29 cellular contexts compared by ENCODE assay signal in genomic region chr1:32077451-32077850, GRCh38. TPM values are rescaled to one million over a fixed set of nuclear protein-coding genes. Genes with fewer than 3 reads are reported as not detected.
DNase-seq lines count a peak whose midpoint lies in the region; ATAC-seq and TF ChIP-seq lines count a peak whose summit lies in the region.
"Had no signal": no experiment of that assay in that cellular context is flagged by ENCODE, and none has a peak within 500 bp of the region (broad histone marks: within the 10 kb centered on the region; RNA-seq: fewer than 3 reads in every experiment).

No MANE protein-coding gene starts in this region.

- H3K9me3 Mint-ChIP-seq in CD4-positive, alpha-beta memory T cell: no peaks in the 10 kb centered on the region
- no peaks in the 10 kb centered on the region for H3K9me3 Mint-ChIP-seq in endothelial cell (ENCODE audit: unreplicated experiment)
- H3K9me3 Mint-ChIP-seq: activated naive CD4-positive, alpha-beta T cell treated with anti-CD3 and anti-CD28 coated beads, Interleukin-2, amount 10 ng/mL, durations not matched to agents 7 days and 5 days had no signal

- H3K27ac Mint-ChIP-seq in CD4-positive, alpha-beta memory T cell: peak overlapping the region in 5 of 7 donors; percentile 2 to 82 (median 34)
- H3K27ac Mint-ChIP-seq in T-helper 17 cell: peak overlapping the region; percentile 32
- H3K27ac Mint-ChIP-seq in endothelial cell (ENCODE audit: unreplicated experiment): no peak overlapping the region

- H3K4me3 ChIP-seq in CD4-positive, alpha-beta memory T cell (ENCODE audit: low read length in 2 of 2): no peak overlapping the region
- H3K4me3 ChIP-seq: colonic mucosa, Peyer's patch, psoas muscle, sigmoid colon, upper lobe of right lung had no signal

- H3K27me3 ChIP-seq in CD4-positive, alpha-beta memory T cell (ENCODE audit: insufficient read depth, low read length): no peaks in the 10 kb centered on the region
- H3K27me3 ChIP-seq: colonic mucosa, neutrophil, Peyer's patch, sigmoid colon, upper lobe of right lung had no signal

- H3K27me3 Mint-ChIP-seq in CD4-positive, alpha-beta memory T cell: no peaks in the 10 kb centered on the region
- H3K27me3 Mint-ChIP-seq in T-helper 17 cell: no peaks in the 10 kb centered on the region
- H3K27me3 Mint-ChIP-seq in endothelial cell (ENCODE audit: unreplicated experiment): peaks cover 5% of the 10 kb centered on the region
- H3K27me3 Mint-ChIP-seq: activated naive CD4-positive, alpha-beta T cell treated with anti-CD3 and anti-CD28 coated beads, Interleukin-2, amount 10 ng/mL, durations not matched to agents 7 days and 5 days had no signal

- no peak for ATAC-seq in T-helper 17 cell
- ATAC-seq: left lobe of liver, psoas muscle, upper lobe of right lung had no signal

- TF ChIP-seq CTCF in endothelial cell (IDR thresholded peaks at IDR 0.05; ENCODE audit: unreplicated experiment): no peak

- no peaks in the 10 kb centered on the region for H3K9me3 ChIP-seq in CD4-positive, alpha-beta memory T cell (ENCODE audit: control insufficient read depth in 1 of 2, low read length in 2 of 2)
- no peaks in the 10 kb centered on the region for H3K9me3 ChIP-seq in T-helper 17 cell (ENCODE audit: control insufficient read depth, low read length, poor library complexity, severe bottlenecking)
- H3K9me3 ChIP-seq: colonic mucosa, neutrophil, Peyer's patch, psoas muscle, sigmoid colon, upper lobe of right lung had no signal

- DNase-seq in CD4-positive, alpha-beta memory T cell: no peak
- no peak for DNase-seq in T-helper 17 cell
- no peak for DNase-seq in endothelial cell (ENCODE audit: low spot score)
- DNase-seq in pons (ENCODE audit: low spot score): peak; percentile 78
- no peak for DNase-seq in NCI-H69 (lab: John Stamatoyannopoulos, UW)
- no peak for DNase-seq in DMS53 (lab: John Stamatoyannopoulos, UW)
- no peak for DNase-seq in stimulated activated CD4-positive, alpha-beta T cell treated with anti-CD3 and anti-CD28 coated beads, Interleukin-12 subunit alpha, Interleukin-12 subunit beta, amount 100 ng/mL, for 4 hours
- DNase-seq: activated CD4-positive, alpha-beta T cell treated with anti-CD3 and anti-CD28 coated beads for 4 hours; activated naive CD4-positive, alpha-beta T cell treated with anti-CD3 and anti-CD28 coated beads, Interleukin-2, amount 10 ng/mL, durations not matched to agents 7 days and 5 days; activated T-cell treated with anti-CD3 and anti-CD28 coated beads, Interleukin-2, amount 50 U/mL, for 48 hours; colonic mucosa; DMS79; H7; head of caudate nucleus; Karpas-422; mesendoderm; NCI-H1436 treated with DMSO at 0.1 percent for 48 hours; NCI-H345; NCI-H748 treated with DMSO at 0.1 percent for 48 hours; Peyer's patch; psoas muscle; SHP77 treated with DMSO at 0.1 percent for 48 hours; sigmoid colon; stimulated activated CD4-positive, alpha-beta T cell treated with anti-CD3 and anti-CD28 coated beads, Interleukin-4, amount 100 ng/mL, for 1 hour; T1000 had no signal

- peaks cover 15 to 48% of the 10 kb centered on the region in 2 donors for H3K36me3 Mint-ChIP-seq in CD4-positive, alpha-beta memory T cell
- H3K36me3 Mint-ChIP-seq in T-helper 17 cell (ENCODE audit: low read depth) (peaks cover 10% of the 10 kb centered on the region), endothelial cell (ENCODE audit: low read depth, unreplicated experiment) (peaks cover 34% of the 10 kb centered on the region)

- H3K4me1 Mint-ChIP-seq in CD4-positive, alpha-beta memory T cell: peaks cover 15 to 37% (median 25%) of the 10 kb centered on the region in 4 donors
- H3K4me1 Mint-ChIP-seq in T-helper 17 cell: peaks cover 27% of the 10 kb centered on the region
- peaks cover 25% of the 10 kb centered on the region for H3K4me1 Mint-ChIP-seq in endothelial cell (ENCODE audit: unreplicated experiment)

- CTCF ChIA-PET in CD4-positive, alpha-beta memory T cell (lab: Charles Lee; ENCODE audit: partially characterized antibody): no interaction called here

- POLR2A ChIA-PET in CD4-positive, alpha-beta memory T cell (lab: Charles Lee; ENCODE audit: partially characterized antibody): no interaction called here

- H3K27ac ChIP-seq in CD4-positive, alpha-beta memory T cell (ENCODE audit: low read depth, low read length): no peak overlapping the region
- H3K27ac ChIP-seq: colonic mucosa, neutrophil, Peyer's patch, psoas muscle, sigmoid colon, upper lobe of right lung, VCaP had no signal

- H3K4me1 ChIP-seq in CD4-positive, alpha-beta memory T cell (ENCODE audit: insufficient read depth, low read length): peaks cover 23% of the 10 kb centered on the region
- H3K4me1 ChIP-seq: colonic mucosa had no signal

- peaks cover 21% of the 10 kb centered on the region for H3K36me3 ChIP-seq in CD4-positive, alpha-beta memory T cell (ENCODE audit: insufficient read depth, low read length)

- intact Hi-C loops in CD4-positive, alpha-beta memory T cell (cut with micrococcal nuclease): loop anchor here (10.0 kb wide), 1 partner anchor 127 kb away; the partner anchor contains the start of genes CCDC28B, DCDC2B and IQCC

- peak overlapping the region in 1 of 8 donors; percentile 33 for H3K4me3 Mint-ChIP-seq in CD4-positive, alpha-beta memory T cell
- H3K4me3 Mint-ChIP-seq in T-helper 17 cell (no peak overlapping the region), endothelial cell (ENCODE audit: unreplicated experiment) (peak overlapping the region; percentile 81)
- H3K4me3 Mint-ChIP-seq: activated naive CD4-positive, alpha-beta T cell treated with anti-CD3 and anti-CD28 coated beads, Interleukin-2, amount 10 ng/mL, durations not matched to agents 7 days and 5 days had no signal

RNA-seq across cellular contexts. Expression of gene TMEM39B, which starts 4.7 kb away (rescaled TPM):
- 10 to 100 TPM; 18.4 to 19.1 TPM for total RNA-seq in CD4-positive, alpha-beta memory T cell
- polyA plus RNA-seq in CD4-positive, alpha-beta memory T cell: 1 to 10 TPM; 1.1 to 4.2 TPM
- total RNA-seq in T-helper 17 cell: 10 to 100 TPM; 15.8 to 16.7 TPM
- 26.9 TPM for total RNA-seq in endothelial cell (ENCODE audit: unreplicated experiment)

RNA-seq across cellular contexts. Expression of gene KPNA6, which starts 30.4 kb away (rescaled TPM):
- 10 to 100 TPM; 60.3 to 62.5 TPM for total RNA-seq in CD4-positive, alpha-beta memory T cell
- polyA plus RNA-seq in CD4-positive, alpha-beta memory T cell: 10 to 100 TPM; 25.4 to 25.5 TPM
- total RNA-seq in T-helper 17 cell (10 to 100 TPM; 39.8 to 57.6 TPM), endothelial cell (ENCODE audit: unreplicated experiment) (95.3 TPM)
